8 cellular contexts compared by ENCODE assay signal in the genomic region with DNA sequence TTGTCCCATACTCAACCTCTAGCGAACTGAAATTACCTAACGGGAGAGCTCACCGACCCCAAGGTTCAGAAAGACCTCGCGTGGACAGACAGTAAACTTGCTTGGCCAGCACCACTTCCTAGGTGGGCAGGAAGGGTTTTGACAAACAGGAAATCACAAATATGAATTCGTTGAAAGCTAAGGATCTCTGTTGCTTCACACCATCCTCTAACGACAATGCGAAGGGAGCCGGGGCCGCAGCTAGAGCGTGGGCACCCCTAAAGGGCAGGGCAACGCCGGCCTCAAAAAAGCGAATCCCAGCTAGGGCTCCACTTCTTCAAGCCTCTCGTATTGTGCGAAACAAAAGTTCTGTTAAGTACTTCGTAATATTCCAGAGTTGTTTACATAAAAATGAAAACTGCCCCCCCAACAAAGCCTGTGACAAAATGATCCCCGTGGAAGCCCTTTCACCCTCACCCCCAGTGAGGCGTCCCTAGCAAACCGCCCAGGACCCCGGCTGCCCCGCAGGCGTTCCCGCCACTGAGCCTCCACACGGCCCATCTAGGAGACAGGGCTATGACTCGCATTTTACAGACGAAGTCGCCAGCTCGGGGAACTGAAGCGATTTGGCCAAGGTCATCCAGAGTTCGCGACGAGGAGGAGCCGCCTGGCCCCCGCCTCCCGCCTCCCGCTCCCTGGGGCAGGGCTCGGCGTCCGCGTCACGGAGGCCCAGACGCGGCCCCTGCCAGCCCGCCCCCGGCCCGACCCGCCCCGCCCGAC. TPM values are rescaled to one million over a fixed set of nuclear protein-coding genes. Genes with fewer than 3 reads are reported as not detected.
DNase-seq lines count a peak whose midpoint lies in the region; ATAC-seq and TF ChIP-seq lines count a peak whose summit lies in the region.

No MANE protein-coding gene starts in this region.

- peak; percentile 78 for DNase-seq in COLO668 (lab: John Stamatoyannopoulos, UW; ENCODE audit: unreplicated experiment)
- peak; percentile 72 to 85 for DNase-seq in HL-60 (ENCODE audit: low read depth in 1 of 2, low spot score in 1 of 2)
- DNase-seq in RWPE2 (ENCODE audit: low spot score): peak; percentile 67
- DNase-seq in activated gamma-delta T cell (lab: John Stamatoyannopoulos, UW): peak; percentile 77
- DNase-seq in foreskin keratinocyte: peak in 1 of 2 donors; percentile 30
- peak; percentile 88 for DNase-seq in stromal cell of bone marrow (ENCODE audit: low read depth)

- H3K27ac ChIP-seq in HL-60 (replicated peaks): peak overlapping the region; percentile 78
- H3K27ac ChIP-seq in RWPE2 (ENCODE audit: poor library complexity, severe bottlenecking): peak overlapping the region; percentile 53
- H3K27ac ChIP-seq in foreskin keratinocyte: peak overlapping the region; percentile 69

- H3K4me1 ChIP-seq in RWPE2 (ENCODE audit: insufficient read depth, poor library complexity, severe bottlenecking) (peaks cover 15% of the 10 kb centered on the region), foreskin keratinocyte (peaks cover 7% of the 10 kb centered on the region), neuron (ENCODE audit: insufficient read depth, low read length) (peaks cover 26% of the 10 kb centered on the region)

- H3K36me3 ChIP-seq in RWPE2 (ENCODE audit: low read depth) (peaks cover 28% of the 10 kb centered on the region), neuron (ENCODE audit: insufficient read depth, low read length) (peaks cover 18% of the 10 kb centered on the region)

- H3K27me3 ChIP-seq in HL-60 (ENCODE audit: insufficient read depth, poor library complexity, severe bottlenecking) (no peaks in the 10 kb centered on the region), RWPE2 (ENCODE audit: insufficient read depth, poor library complexity, severe bottlenecking) (no peaks in the 10 kb centered on the region), foreskin keratinocyte (no peaks in the 10 kb centered on the region), neuron (ENCODE audit: insufficient read depth, low read length) (no peaks in the 10 kb centered on the region)

- H3K4me3 ChIP-seq in HL-60 (replicated peaks; ENCODE audit: insufficient read depth, low read length) (peak overlapping the region; percentile 63), RWPE2 (ENCODE audit: severe bottlenecking) (peak overlapping the region; percentile 53), neuron (ENCODE audit: low read length) (peak overlapping the region; percentile 96)

- H2AFZ ChIP-seq in neuron (ENCODE audit: low read depth, low read length): peak overlapping the region; percentile 4

- no peaks in the 10 kb centered on the region for H3K9me3 ChIP-seq in RWPE2 (ENCODE audit: severe bottlenecking)
- H3K9me3 ChIP-seq in neuron (ENCODE audit: low read length): no peaks in the 10 kb centered on the region

- ATAC-seq in GM19468 (IDR thresholded peaks at IDR 0.05; ENCODE audit: extremely low read depth, unreplicated experiment) (peak; percentile 14), RWPE2 (ENCODE audit: low read depth) (peak; percentile 79), foreskin keratinocyte (peak; percentile 82)

- no peak for TF ChIP-seq CTCF in HL-60 (IDR thresholded peaks at IDR 0.05; ENCODE audit: insufficient read depth, low read length)
- TF ChIP-seq CTCF in RWPE2 (IDR thresholded peaks at IDR 0.05; ENCODE audit: poor library complexity, severe bottlenecking): no peak
- TF ChIP-seq CTCF in foreskin keratinocyte (conservative IDR thresholded peaks at IDR 0.05): no peak

RNA-seq across cellular contexts. Expression of a gene that starts 0.5 kb away (rescaled TPM):
- 22.5 and 24.2 TPM in 2 replicates for total RNA-seq in foreskin keratinocyte
- polyA plus RNA-seq in foreskin keratinocyte: 7.9 and 8.6 TPM in 2 replicates

RNA-seq across cellular contexts. Expression of a gene that starts 5.0 kb away (rescaled TPM):
- 0.18 and 0.20 TPM in 2 replicates for total RNA-seq in foreskin keratinocyte
- 0.03 and 0.04 TPM in 2 replicates for polyA plus RNA-seq in foreskin keratinocyte

Comparison
In these comparisons a context has a peak if more than half of its experiments do, and no peak if none do; other contexts are left out.
1. ATAC-seq: peak in every context shown above with its lines; median percentile 82 in foreskin keratinocyte; 79 in RWPE2; 14 in GM19468.